9 cellular contexts compared by ENCODE assay signal in genomic region chr6:166275714-166276166, GRCh38. TPM values are rescaled to one million over a fixed set of nuclear protein-coding genes. Genes with fewer than 3 reads are reported as not detected.
DNase-seq lines count a peak whose midpoint lies in the region; ATAC-seq, FAIRE-seq and TF ChIP-seq lines count a peak whose summit lies in the region.
"Had no signal": no experiment of that assay in that cellular context is flagged by ENCODE, and none has a peak within 500 bp of the region (broad histone marks: within the 10 kb centered on the region; RNA-seq: fewer than 3 reads in every experiment).

No MANE protein-coding gene starts in this region.

- ATAC-seq in CD8-positive, alpha-beta T cell, result peak; percentile 97
- ATAC-seq in HG03196 (IDR thresholded peaks at IDR 0.05; ENCODE audit: unreplicated experiment), result peak; percentile 85
- peak; percentile 80 to 89 for ATAC-seq in natural killer cell treated with Interleukin-12 subunit alpha and Interleukin-12 subunit beta and Interleukin-15 and Interleukin-18, amount 100 ng/mL, for 72 hours

- H3K27ac ChIP-seq in CD8-positive, alpha-beta T cell (ENCODE audit: low read depth, low read length), result no peak overlapping the region
- H3K27ac ChIP-seq in OCI-LY1 (ENCODE audit: low read depth, low read length, poor library complexity, severe bottlenecking), result no peak overlapping the region

- no peaks in the 10 kb centered on the region for H3K36me3 Mint-ChIP-seq in CD8-positive, alpha-beta T cell
- no peaks in the 10 kb centered on the region for H3K36me3 Mint-ChIP-seq in natural killer cell treated with Interleukin-12 subunit alpha and Interleukin-12 subunit beta and Interleukin-15 and Interleukin-18, amount 100 ng/mL, for 72 hours

- POLR2A ChIA-PET in CD8-positive, alpha-beta T cell (lab: Charles Lee), result no interaction called here

- no peaks in the 10 kb centered on the region for H3K9me2 ChIP-seq in OCI-LY1 (ENCODE audit: low read depth, low read length)

- CTCF ChIA-PET in CD8-positive, alpha-beta T cell (lab: Charles Lee), result interaction anchor here (0.5 to 3.1 kb wide), 28 partner anchors 9 to 675 kb away, joined by 3 to 38 read pairs (median 4); no protein-coding TSS in a partner anchor

- H3K4me1 ChIP-seq in CD8-positive, alpha-beta T cell (ENCODE audit: insufficient read depth, low read length), result peaks cover 4% of the 10 kb centered on the region
- peaks cover 4% of the 10 kb centered on the region for H3K4me1 ChIP-seq in OCI-LY1 (ENCODE audit: insufficient read depth, low read length, severe bottlenecking)

- no peaks in the 10 kb centered on the region for H4K20me1 ChIP-seq in OCI-LY1 (ENCODE audit: insufficient read depth, low read length)

- peaks cover 2% of the 10 kb centered on the region for H3K27me3 Mint-ChIP-seq in CD8-positive, alpha-beta T cell (ENCODE audit: low read depth)
- H3K27me3 Mint-ChIP-seq in natural killer cell treated with Interleukin-12 subunit alpha and Interleukin-12 subunit beta and Interleukin-15 and Interleukin-18, amount 100 ng/mL, for 72 hours, result peaks cover 13 to 45% of the 10 kb centered on the region in 2 donors

- H3F3A ChIP-seq in OCI-LY1 (ENCODE audit: insufficient read depth, low read length), result no peaks in the 10 kb centered on the region

- H3K36me3 ChIP-seq in CD8-positive, alpha-beta T cell (ENCODE audit: insufficient read depth, low read length), result no peaks in the 10 kb centered on the region
- H3K36me3 ChIP-seq in OCI-LY1 (ENCODE audit: insufficient read depth, low read length), result no peaks in the 10 kb centered on the region

- no peaks in the 10 kb centered on the region for H3K9me3 ChIP-seq in CD8-positive, alpha-beta T cell (ENCODE audit: low read length)
- H3K9me3 ChIP-seq in OCI-LY1 (ENCODE audit: low read length), result no peaks in the 10 kb centered on the region

- H3K4me3 ChIP-seq in CD8-positive, alpha-beta T cell (ENCODE audit: low read depth, low read length), result no peak overlapping the region
- no peak overlapping the region for H3K4me3 ChIP-seq in OCI-LY1 (ENCODE audit: low read depth, low read length, poor library complexity, severe bottlenecking)

- H3K4me2 ChIP-seq in OCI-LY1 (ENCODE audit: low read length), result no peak overlapping the region; the same call in 1 of the 2 replicates

- no peak overlapping the region for H3K4me3 Mint-ChIP-seq in CD8-positive, alpha-beta T cell
- H3K4me3 Mint-ChIP-seq in natural killer cell treated with Interleukin-12 subunit alpha and Interleukin-12 subunit beta and Interleukin-15 and Interleukin-18, amount 100 ng/mL, for 72 hours, result no peak overlapping the region
- H3K4me3 Mint-ChIP-seq: T-helper 1 cell treated with Interleukin-12 subunit alpha and Interleukin-12 subunit beta and Interleukin-4 antibody, amounts not matched to agents 30 μg/mL and 1 μg/mL, for 36 hours had no signal

- TF ChIP-seq CTCF in CD8-positive, alpha-beta T cell (IDR thresholded peaks at IDR 0.05), result peak; percentile 100
- peak; percentile 98 for TF ChIP-seq CTCF in OCI-LY1 (IDR thresholded peaks at IDR 0.05; ENCODE audit: low read length)

- H3K27me3 ChIP-seq in CD8-positive, alpha-beta T cell (ENCODE audit: insufficient read depth, low read length), result no peaks in the 10 kb centered on the region
- H3K27me3 ChIP-seq in OCI-LY1 (ENCODE audit: insufficient read depth, low read length), result no peaks in the 10 kb centered on the region

- peaks cover 6% of the 10 kb centered on the region for H3K4me1 Mint-ChIP-seq in CD8-positive, alpha-beta T cell (ENCODE audit: low read depth)
- H3K4me1 Mint-ChIP-seq in natural killer cell treated with Interleukin-12 subunit alpha and Interleukin-12 subunit beta and Interleukin-15 and Interleukin-18, amount 100 ng/mL, for 72 hours (ENCODE audit: low read depth in 2 of 2), result peaks cover 8% of the 10 kb centered on the region in 2 donors

- peak; percentile 74 to 90 (median 83) for DNase-seq in CD8-positive, alpha-beta T cell
- peak; percentile 70 for DNase-seq in GM19239 (ENCODE audit: insufficient read length, low spot score)
- DNase-seq in activated T-cell treated with anti-CD3 and anti-CD28 coated beads for 24 hours (ENCODE audit: low read depth), result peak; percentile 80
- peak; percentile 62 to 77 for DNase-seq in erythroblast (lab: John Stamatoyannopoulos, UW)
- peak; percentile 74 for DNase-seq in natural killer cell treated with Interleukin-12 subunit alpha and Interleukin-12 subunit beta and Interleukin-15 and Interleukin-18, amount 100 ng/mL, for 72 hours (ENCODE audit: low spot score)
- DNase-seq in stimulated activated naive CD4-positive, alpha-beta T cell treated with Interleukin-2 at 50 U/mL for 16 hours (lab: John Stamatoyannopoulos, UW), result peak; percentile 68

- H3K9me3 Mint-ChIP-seq in CD8-positive, alpha-beta T cell, result no peaks in the 10 kb centered on the region
- H3K9me3 Mint-ChIP-seq in natural killer cell treated with Interleukin-12 subunit alpha and Interleukin-12 subunit beta and Interleukin-15 and Interleukin-18, amount 100 ng/mL, for 72 hours, result no peaks in the 10 kb centered on the region
- H3K9me3 Mint-ChIP-seq: T-helper 1 cell treated with Interleukin-12 subunit alpha and Interleukin-12 subunit beta and Interleukin-4 antibody, amounts not matched to agents 30 μg/mL and 1 μg/mL, for 36 hours had no signal

- H3K27ac Mint-ChIP-seq in CD8-positive, alpha-beta T cell, result no peak overlapping the region
- no peak overlapping the region for H3K27ac Mint-ChIP-seq in natural killer cell treated with Interleukin-12 subunit alpha and Interleukin-12 subunit beta and Interleukin-15 and Interleukin-18, amount 100 ng/mL, for 72 hours
- H3K27ac Mint-ChIP-seq: T-helper 1 cell treated with Interleukin-12 subunit alpha and Interleukin-12 subunit beta and Interleukin-4 antibody, amounts not matched to agents 30 μg/mL and 1 μg/mL, for 36 hours had no signal

- FAIRE-seq in GM19239 (lab: Jason Lieb, UNC), result peak; percentile 87

- no peak overlapping the region for H2AFZ ChIP-seq in OCI-LY1 (ENCODE audit: low read length)

- H3K79me2 ChIP-seq in OCI-LY1 (ENCODE audit: insufficient read depth, low read length), result no peaks in the 10 kb centered on the region

- intact Hi-C loops in CD8-positive, alpha-beta T cell (cut with DNase I, micrococcal nuclease), result loop anchor here (1.0 to 10.0 kb wide), 11 partner anchors 16 to 497 kb away; partner anchors contain the start of genes MPC1 (in 1 of the 2) and RPS6KA2 (in 1 of the 2)

- TF ChIP-seq POLR2A in erythroblast (IDR thresholded peaks at IDR 0.05; ENCODE audit: low read length), result no peak

- H3K9ac ChIP-seq in OCI-LY1 (ENCODE audit: low read length), result no peak overlapping the region

RNA-seq across cellular contexts. Expression of gene PRR18, which starts 32.5 kb away (rescaled TPM):
- total RNA-seq in CD8-positive, alpha-beta T cell, result not detected
- total RNA-seq in natural killer cell treated with Interleukin-12 subunit alpha and Interleukin-12 subunit beta and Interleukin-15 and Interleukin-18, amount 100 ng/mL, for 72 hours, result not detected
